8 cellular contexts compared by ENCODE assay signal in the genomic region with DNA sequence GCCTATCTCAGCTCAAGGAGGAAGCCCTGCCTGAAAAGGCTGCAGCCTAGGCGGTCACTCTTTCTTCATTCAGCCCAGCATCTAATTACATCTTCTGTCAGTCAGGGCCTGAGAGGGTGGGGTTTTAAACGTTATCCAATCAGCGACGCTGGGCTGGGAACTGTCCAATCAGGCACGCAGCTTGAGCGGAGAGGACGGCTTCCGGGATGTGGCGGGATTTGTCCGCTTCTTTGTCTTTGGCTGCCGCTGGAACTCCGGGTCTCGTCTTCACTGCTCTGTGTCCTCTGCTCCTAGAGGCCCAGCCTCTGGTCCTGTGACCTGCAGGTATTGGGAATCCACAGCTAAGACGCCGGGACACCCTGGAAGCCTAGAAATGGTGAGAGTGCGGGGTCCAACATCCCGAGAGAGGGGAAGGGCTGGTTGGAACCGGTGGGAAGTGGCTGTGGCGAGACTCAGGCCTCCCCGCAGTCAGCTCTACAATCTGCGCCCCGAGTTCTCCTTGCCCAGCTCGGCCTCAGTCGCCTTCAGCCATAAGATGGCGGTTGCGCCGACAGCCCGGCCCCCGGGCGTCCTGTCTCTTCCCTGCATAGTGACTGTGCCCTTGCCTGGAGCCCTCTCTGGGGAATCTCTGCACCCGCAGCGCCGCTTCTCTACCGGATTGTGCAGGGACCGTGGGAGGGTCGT. TPM values are rescaled to one million over a fixed set of nuclear protein-coding genes. Genes with fewer than 3 reads are reported as not detected.
DNase-seq lines count a peak whose midpoint lies in the region; ATAC-seq and TF ChIP-seq lines count a peak whose summit lies in the region.

A gene (plus strand): TSS at position 233 of the 684 bp plus-strand sequence. CDS start 141 bp downstream, at position 374.

- peak within 1 kb of the TSS; percentile 86 to 96 for H3K4me3 ChIP-seq in duodenal mucosa (ENCODE audit: low read depth in 1 of 2, low read length in 2 of 2)
- peak within 1 kb of the TSS; percentile 40 to 54 (median 46) for H3K4me3 ChIP-seq in right lobe of liver

- H3K9me3 ChIP-seq in duodenal mucosa (ENCODE audit: control insufficient read depth in 1 of 2, low read length in 2 of 2) = no peaks in the 10 kb centered on the region
- no peaks in the 10 kb centered on the region for H3K9me3 ChIP-seq in right lobe of liver

- intact Hi-C loops in right lobe of liver (cut with DNase I) = no loop called here

- no peak for TF ChIP-seq CTCF in right lobe of liver (IDR thresholded peaks at IDR 0.05)

- WGBS in right lobe of liver (ENCODE audit: insufficient coverage, low coverage, low lambda C conversion rate, missing lambda C conversion rate) = 4% methylated on average over 5 of the region's 36 CpGs

- H3K27ac ChIP-seq in duodenal mucosa (ENCODE audit: low read depth, low read length) (peak within 1 kb of the TSS; percentile 63), right lobe of liver (peak within 1 kb of the TSS in 1 of 3 donors; percentile 69)

- no peaks in the 10 kb centered on the region for H3K27me3 ChIP-seq in duodenal mucosa (ENCODE audit: control insufficient read depth in 1 of 2, insufficient read depth in 2 of 2, low read length in 2 of 2)
- no peaks in the 10 kb centered on the region for H3K27me3 ChIP-seq in right lobe of liver

- peak within 1 kb of the TSS; percentile 73 to 82 for H3K9ac ChIP-seq in duodenal mucosa (ENCODE audit: low read depth in 1 of 2, low read length in 2 of 2)

- TF ChIP-seq POLR2A in GM19099 (IDR thresholded peaks at IDR 0.05; ENCODE audit: extremely low read depth, insufficient read length, low read depth) = peak; percentile 80
- TF ChIP-seq POLR2A in right lobe of liver (IDR thresholded peaks at IDR 0.05) = no peak

- H3K36me3 ChIP-seq in duodenal mucosa (ENCODE audit: control insufficient read depth in 1 of 2, insufficient read depth in 2 of 2, low read length in 2 of 2) = peaks cover 6 to 7% of the 10 kb centered on the region in 2 donors
- H3K36me3 ChIP-seq in right lobe of liver = no peaks in the 10 kb centered on the region

- H3K4me1 ChIP-seq in duodenal mucosa (ENCODE audit: control insufficient read depth in 1 of 2, insufficient read depth in 2 of 2, low read length in 2 of 2) = no peaks in the 10 kb centered on the region
- H3K4me1 ChIP-seq in right lobe of liver = no peaks in the 10 kb centered on the region

- ATAC-seq in HG03378 (IDR thresholded peaks at IDR 0.05; ENCODE audit: unreplicated experiment) (peak; percentile 97), right lobe of liver (peak; percentile 93 to 98 (median 98))

- DNase-seq in Ammon's horn (ENCODE audit: low spot score) (peak; percentile 98), NCI-H524 (lab: John Stamatoyannopoulos, UW) (peak; percentile 97 to 98), right lobe of liver (peak; percentile 79 to 83 (median 80))
- DNase-seq in activated CD4-positive, alpha-beta T cell treated with anti-CD3 and anti-CD28 coated beads, Interleukin-2, amount 50 U/mL, for 48 hours = peak; percentile 84 to 90
- DNase-seq in stimulated activated CD4-positive, alpha-beta T cell treated with anti-CD3 and anti-CD28 coated beads, Interleukin-4, amount 100 ng/mL, for 24 hours = peak; percentile 89

RNA-seq across cellular contexts. Expression of the gene that starts here (rescaled TPM):
- under 1 TPM; 0.18 to 0.81 (median 0.60) TPM for total RNA-seq in right lobe of liver

Comparison
In these comparisons a context has a peak if more than half of its experiments do, and no peak if none do; other contexts are left out.
1. Peak in DNase-seq, ATAC-seq and H3K4me3 ChIP-seq in right lobe of liver; RNA of the gene not detected or under 1 TPM.